1 cellular context compared by ENCODE assay signal in genomic region chr1:30728340-30728739, GRCh38.
TF ChIP-seq lines count a peak whose summit lies in the region.

No MANE protein-coding gene starts in this region.

TF ChIP-seq in K562, 482 proteins besides CTCF, POLR2A, EP300 and RAD21:
- TF ChIP-seq CBX3 (IDR thresholded peaks at IDR 0.05; ENCODE audit: borderline replicate concordance in 1 of 2, low read length in 2 of 2) (no peak), ZNF444 (CRISPR knock-in tag; IDR thresholded peaks at IDR 0.05) (no peak), FOXJ3 (CRISPR knock-in tag; IDR thresholded peaks at IDR 0.05) (no peak)
- TF ChIP-seq, protein P1, sequence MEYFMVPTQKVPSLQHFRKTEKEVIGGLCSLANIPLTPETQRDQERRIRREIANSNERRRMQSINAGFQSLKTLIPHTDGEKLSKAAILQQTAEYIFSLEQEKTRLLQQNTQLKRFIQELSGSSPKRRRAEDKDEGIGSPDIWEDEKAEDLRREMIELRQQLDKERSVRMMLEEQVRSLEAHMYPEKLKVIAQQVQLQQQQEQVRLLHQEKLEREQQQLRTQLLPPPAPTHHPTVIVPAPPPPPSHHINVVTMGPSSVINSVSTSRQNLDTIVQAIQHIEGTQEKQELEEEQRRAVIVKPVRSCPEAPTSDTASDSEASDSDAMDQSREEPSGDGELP (CRISPR knock-in tag; IDR thresholded peaks at IDR 0.05; ENCODE audit: borderline replicate concordance), result 0 out of 2 replicates have a peak, but pooled peaks have one; percentile 26
- TF ChIP-seq, protein P2, sequence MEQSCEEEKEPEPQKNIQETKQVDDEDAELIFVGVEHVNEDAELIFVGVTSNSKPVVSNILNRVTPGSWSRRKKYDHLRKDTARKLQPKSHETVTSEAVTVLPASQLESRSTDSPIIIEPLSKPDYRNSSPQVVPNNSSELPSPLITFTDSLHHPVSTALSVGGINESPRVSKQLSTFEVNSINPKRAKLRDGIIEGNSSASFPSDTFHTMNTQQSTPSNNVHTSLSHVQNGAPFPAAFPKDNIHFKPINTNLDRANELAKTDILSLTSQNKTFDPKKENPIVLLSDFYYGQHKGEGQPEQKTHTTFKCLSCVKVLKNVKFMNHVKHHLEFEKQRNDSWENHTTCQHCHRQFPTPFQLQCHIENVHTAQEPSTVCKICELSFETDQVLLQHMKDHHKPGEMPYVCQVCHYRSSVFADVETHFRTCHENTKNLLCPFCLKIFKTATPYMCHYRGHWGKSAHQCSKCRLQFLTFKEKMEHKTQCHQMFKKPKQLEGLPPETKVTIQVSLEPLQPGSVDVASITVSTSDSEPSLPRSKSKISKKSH (CRISPR knock-in tag; IDR thresholded peaks at IDR 0.05), result no peak
